ENCODE assay signal across 27 cellular contexts in genomic region chr11:133600876-133601275, GRCh38.
"Had no signal": no experiment of that assay in that cellular context is flagged by ENCODE, and none has a peak within 500 bp of the region (broad histone marks: within the 10 kb centered on the region; RNA-seq: fewer than 3 reads in every experiment).

No MANE protein-coding gene starts in this region.

- H3K36me3 Mint-ChIP-seq: naive thymus-derived CD4-positive, alpha-beta T cell; natural killer cell; stimulated activated effector memory CD8-positive, alpha-beta T cell treated with anti-CD3 and anti-CD28 coated beads, Interleukin-12 subunit alpha, Interleukin-12 subunit beta, amount 100 ng/mL, for 72 hours; stimulated activated naive B cell treated with anti-CD40 and anti-IgM and Interleukin-4, amounts not matched to agents 10 μg/mL and 1 μg/mL and 100 μg/mL, for 72 hours; type B pancreatic cell had no signal

- DNase-seq: naive thymus-derived CD4-positive, alpha-beta T cell; natural killer cell; nephron progenitor cell; nucleus accumbens; pancreas; retina; right lobe of liver; sigmoid colon; small intestine; stimulated activated CD4-positive, alpha-beta T cell treated with anti-CD3 and anti-CD28 coated beads, Interleukin-15, amount 100 ng/mL, for 24 hours; stimulated activated CD4-positive, alpha-beta T cell treated with anti-CD3 and anti-CD28 coated beads, Interleukin-2, amount 100 ng/mL, for 24 hours; stimulated activated CD4-positive, alpha-beta T cell treated with anti-CD3 and anti-CD28 coated beads, Interleukin-2, amount 100 ng/mL, for 48 hours; stimulated activated CD4-positive, alpha-beta T cell treated with anti-CD3 and anti-CD28 coated beads, Interleukin-4, amount 100 ng/mL, for 24 hours; stimulated activated naive B cell treated with anti-CD40 and anti-IgM and Interleukin-4, amounts not matched to agents 10 μg/mL and 1 μg/mL and 100 μg/mL, for 72 hours; stimulated activated naive CD4-positive, alpha-beta T cell treated with Interleukin-2 at 50 U/mL for 16 hours; stomach; tibial artery; transverse colon; upper lobe of right lung; uterus had no signal

- H3K27me3 Mint-ChIP-seq: stimulated activated naive B cell treated with anti-CD40 and anti-IgM and Interleukin-4, amounts not matched to agents 10 μg/mL and 1 μg/mL and 100 μg/mL, for 72 hours had no signal

- H3K27ac Mint-ChIP-seq: naive thymus-derived CD4-positive, alpha-beta T cell; natural killer cell; nephron progenitor cell; stimulated activated effector memory CD8-positive, alpha-beta T cell treated with anti-CD3 and anti-CD28 coated beads, Interleukin-12 subunit alpha, Interleukin-12 subunit beta, amount 100 ng/mL, for 72 hours; stimulated activated naive B cell treated with anti-CD40 and anti-IgM and Interleukin-4, amounts not matched to agents 10 μg/mL and 1 μg/mL and 100 μg/mL, for 72 hours; stimulated activated naive CD8-positive, alpha-beta T cell treated with anti-CD3 and anti-CD28 coated beads, Interleukin-15, Interleukin-2, amounts not matched to agents 100 ng/mL and 50 ng/mL, for 24 hours; type B pancreatic cell had no signal

- H3K4me3 ChIP-seq: pancreas, prostate gland, right atrium auricular region, right lobe of liver, sigmoid colon, stomach, tibial artery, transverse colon, upper lobe of right lung, uterus had no signal

- H3K36me3 ChIP-seq: neutrophil, pancreas, prostate gland, right atrium auricular region, right lobe of liver, sigmoid colon, stomach, tibial artery, transverse colon, upper lobe of right lung, uterus had no signal

- H3K9me3 Mint-ChIP-seq: neural crest cell, type B pancreatic cell had no signal

- H3K4me1 Mint-ChIP-seq: naive thymus-derived CD4-positive, alpha-beta T cell; natural killer cell; stimulated activated effector memory CD8-positive, alpha-beta T cell treated with anti-CD3 and anti-CD28 coated beads, Interleukin-12 subunit alpha, Interleukin-12 subunit beta, amount 100 ng/mL, for 72 hours; stimulated activated naive B cell treated with anti-CD40 and anti-IgM and Interleukin-4, amounts not matched to agents 10 μg/mL and 1 μg/mL and 100 μg/mL, for 72 hours had no signal

- H3K4me1 ChIP-seq: pancreas, prostate gland, right atrium auricular region, right lobe of liver, sigmoid colon, stomach, tibial artery, transverse colon, upper lobe of right lung, uterus had no signal

- ATAC-seq: naive thymus-derived CD4-positive, alpha-beta T cell; natural killer cell; pancreas; right lobe of liver; stimulated activated effector memory CD8-positive, alpha-beta T cell treated with anti-CD3 and anti-CD28 coated beads, Interleukin-12 subunit alpha, Interleukin-12 subunit beta, amount 100 ng/mL, for 72 hours; stimulated activated naive B cell treated with anti-CD40 and anti-IgM and Interleukin-4, amounts not matched to agents 10 μg/mL and 1 μg/mL and 100 μg/mL, for 72 hours; upper lobe of right lung had no signal

- H3K27ac ChIP-seq: neutrophil, pancreas, prostate gland, right atrium auricular region, right lobe of liver, sigmoid colon, stomach, tibial artery, transverse colon, upper lobe of right lung, uterus had no signal

- H3K9me3 ChIP-seq: neutrophil, pancreas, prostate gland, right atrium auricular region, right lobe of liver, sigmoid colon, stomach, tibial artery, transverse colon, upper lobe of right lung, uterus had no signal

- H3K27me3 ChIP-seq: neutrophil, pancreas, right atrium auricular region, right lobe of liver, sigmoid colon, tibial artery, transverse colon, upper lobe of right lung, uterus had no signal

- H3K4me3 Mint-ChIP-seq: naive thymus-derived CD4-positive, alpha-beta T cell; natural killer cell; nephron progenitor cell; neural crest cell; stimulated activated effector memory CD8-positive, alpha-beta T cell treated with anti-CD3 and anti-CD28 coated beads, Interleukin-12 subunit alpha, Interleukin-12 subunit beta, amount 100 ng/mL, for 72 hours; stimulated activated naive B cell treated with anti-CD40 and anti-IgM and Interleukin-4, amounts not matched to agents 10 μg/mL and 1 μg/mL and 100 μg/mL, for 72 hours; stimulated activated naive CD8-positive, alpha-beta T cell treated with anti-CD3 and anti-CD28 coated beads, Interleukin-15, Interleukin-2, amounts not matched to agents 100 ng/mL and 50 ng/mL, for 24 hours; type B pancreatic cell had no signal

- FAIRE-seq: pancreas, small intestine had no signal
